Comparison of ENCODE assay signal across 9 cellular contexts in genomic region chr7:130900471-130901076, GRCh38.
DNase-seq lines count a peak whose midpoint lies in the region; ATAC-seq, FAIRE-seq and TF ChIP-seq lines count a peak whose summit lies in the region.
"Had no signal": no experiment of that assay in that cellular context is flagged by ENCODE, and none has a peak within 500 bp of the region (broad histone marks: within the 10 kb centered on the region; RNA-seq: fewer than 3 reads in every experiment).

No MANE protein-coding gene starts in this region.

- intact Hi-C loops in sigmoid colon (cut with DNase I): loop anchor here (2.0 kb wide), 1 partner anchor 106 kb away; no protein-coding TSS in a partner anchor

- no peak for DNase-seq in RWPE2 (ENCODE audit: low spot score)
- no peak for DNase-seq in epithelial cell of prostate (ENCODE audit: low read depth, low spot score)
- DNase-seq in sigmoid colon: no peak
- DNase-seq in GM03348 (ENCODE audit: low spot score): no peak
- DNase-seq in ACHN: no peak
- DNase-seq in GM12892 (ENCODE audit: insufficient read length): no peak
- no peak for DNase-seq in activated CD4-positive, alpha-beta T cell treated with anti-CD3 and anti-CD28 coated beads, Interleukin-2, amount 50 U/mL, for 4 hours
- DNase-seq: activated T-cell treated with anti-CD3 and anti-CD28 coated beads, Interleukin-2, amount 50 U/mL, for 1 hour had no signal

- H3K9me3 ChIP-seq in DOHH2 (ENCODE audit: control insufficient read depth, insufficient read depth, low read length) (no peaks in the 10 kb centered on the region), RWPE2 (ENCODE audit: severe bottlenecking) (no peaks in the 10 kb centered on the region), sigmoid colon (no peaks in the 10 kb centered on the region)

- peak overlapping the region; percentile 24 for H3K4me2 ChIP-seq in DOHH2 (ENCODE audit: low read length)

- FAIRE-seq in GM12892 (lab: Jason Lieb, UNC): no peak

- H3K36me3 ChIP-seq in DOHH2 (ENCODE audit: control insufficient read depth, low read length) (peaks cover 44% of the 10 kb centered on the region), RWPE2 (ENCODE audit: low read depth) (peaks cover 92% of the 10 kb centered on the region), sigmoid colon (peaks cover 0 to 11% (median 0%) of the 10 kb centered on the region in 4 donors)

- TF ChIP-seq CTCF in DOHH2 (IDR thresholded peaks at IDR 0.05; ENCODE audit: low read depth, low read length, poor library complexity, severe bottlenecking) (no peak), RWPE2 (IDR thresholded peaks at IDR 0.05; ENCODE audit: poor library complexity, severe bottlenecking) (no peak), sigmoid colon (IDR thresholded peaks at IDR 0.05) (no peak)

- H3F3A ChIP-seq in DOHH2 (ENCODE audit: control insufficient read depth, insufficient read depth): peaks cover 23% of the 10 kb centered on the region

- H3K9me2 ChIP-seq in DOHH2 (replicated peaks; ENCODE audit: control insufficient read depth, low read length): no peaks in the 10 kb centered on the region

- H3K4me1 ChIP-seq in DOHH2 (ENCODE audit: control insufficient read depth, low read length) (peaks cover 50% of the 10 kb centered on the region), RWPE2 (ENCODE audit: insufficient read depth, poor library complexity, severe bottlenecking) (peaks cover 94% of the 10 kb centered on the region), sigmoid colon (peaks cover 0 to 93% (median 81%) of the 10 kb centered on the region in 4 donors)

- H3K79me2 ChIP-seq in DOHH2 (ENCODE audit: control insufficient read depth, low read length): peaks cover 27% of the 10 kb centered on the region

- H3K4me3 ChIP-seq in DOHH2 (ENCODE audit: low read length) (peak overlapping the region; percentile 24), RWPE2 (ENCODE audit: severe bottlenecking) (no peak overlapping the region), sigmoid colon (no peak overlapping the region)

- H3K27ac ChIP-seq in DOHH2 (ENCODE audit: low read depth, low read length) (no peak overlapping the region), RWPE2 (ENCODE audit: poor library complexity, severe bottlenecking) (peak overlapping the region; percentile 100), epithelial cell of prostate (peak overlapping the region; percentile 100), sigmoid colon (peak overlapping the region; percentile 72 to 81 (median 80))

- in situ Hi-C loops in ACHN (cut with HindIII; ENCODE audit: low pct_ligation_motif_present, low pct_unique_long_range_greater_than_20kb, low sequenced_read_pairs): no loop called here

- H4K20me1 ChIP-seq in DOHH2 (ENCODE audit: control insufficient read depth, insufficient read depth, low read depth, low read length): peaks cover 8% of the 10 kb centered on the region; the same call in 1 of the 2 replicates

- ATAC-seq in RWPE2 (ENCODE audit: low read depth): no peak

- H3K27me3 ChIP-seq in DOHH2 (ENCODE audit: control insufficient read depth, low read length) (no peaks in the 10 kb centered on the region), RWPE2 (ENCODE audit: insufficient read depth, poor library complexity, severe bottlenecking) (no peaks in the 10 kb centered on the region), sigmoid colon (no peaks in the 10 kb centered on the region)

- TF ChIP-seq POLR2A in sigmoid colon (IDR thresholded peaks at IDR 0.05): no peak
- no peak for TF ChIP-seq POLR2A in GM12892 (IDR thresholded peaks at IDR 0.05; ENCODE audit: low read depth, low read length)

- 22 to 58% methylated on average over 5 of the region's 5 CpGs for WGBS in sigmoid colon, 2 donors

- no peak for TF ChIP-seq EP300 in sigmoid colon (IDR thresholded peaks at IDR 0.05)
